ENCODE assay signal across 7 cellular contexts in genomic region chr19:45309322-45309721, GRCh38. TPM values are rescaled to one million over a fixed set of nuclear protein-coding genes. Genes with fewer than 3 reads are reported as not detected.
"Had no signal": no experiment of that assay in that cellular context is flagged by ENCODE, and none has a peak within 500 bp of the region (broad histone marks: within the 10 kb centered on the region; RNA-seq: fewer than 3 reads in every experiment).

No MANE protein-coding gene starts in this region.

RNA-seq across cellular contexts. Expression of gene CKM, which starts 13.4 kb away (rescaled TPM):
- total RNA-seq: LHCN-M2, MCF 10A, NCI-H460, OCI-LY7, PC-9, SJSA1 had no signal

RNA-seq across cellular contexts. Expression of gene KLC3, which starts 31.2 kb away (rescaled TPM):
- total RNA-seq: LHCN-M2, OCI-LY7, Right ventricle myocardium superior had no signal
